In the genomic region with DNA sequence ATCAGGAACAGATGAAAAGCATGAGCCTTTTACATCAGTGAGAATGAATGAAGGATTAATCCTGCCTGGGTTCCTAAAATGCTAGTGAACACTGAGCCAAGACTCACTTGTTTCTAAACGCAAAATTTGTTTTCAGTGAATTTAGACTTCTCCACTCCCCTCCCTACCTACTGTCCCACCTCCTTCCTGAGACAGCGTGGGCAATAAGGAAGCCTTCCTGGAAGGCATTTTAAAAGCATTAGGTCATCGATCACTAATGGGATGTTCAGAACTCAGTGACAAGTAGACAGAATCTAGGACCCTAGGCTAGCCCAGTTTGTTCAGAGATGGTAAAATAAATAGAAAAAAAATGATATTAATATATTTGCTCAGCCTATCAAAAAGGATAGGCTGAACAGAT, we compare ENCODE assay signal across 1 cellular context.
TF ChIP-seq lines count a peak whose summit lies in the region.

No MANE protein-coding gene starts in this region.

TF ChIP-seq in WTC11, 78 proteins besides CTCF, POLR2A, EP300 and RAD21:
- TF ChIP-seq, protein P1, sequence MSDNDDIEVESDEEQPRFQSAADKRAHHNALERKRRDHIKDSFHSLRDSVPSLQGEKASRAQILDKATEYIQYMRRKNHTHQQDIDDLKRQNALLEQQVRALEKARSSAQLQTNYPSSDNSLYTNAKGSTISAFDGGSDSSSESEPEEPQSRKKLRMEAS (CRISPR knock-in tag; IDR thresholded peaks at IDR 0.05) = no peak
- no peak for TF ChIP-seq TCF7 (CRISPR knock-in tag; IDR thresholded peaks at IDR 0.05; ENCODE audit: low read depth)
- no peak for TF ChIP-seq FOXJ3 (CRISPR knock-in tag; IDR thresholded peaks at IDR 0.05; ENCODE audit: borderline replicate concordance)
- no peak for TF ChIP-seq NFATC4 (CRISPR knock-in tag; IDR thresholded peaks at IDR 0.05)
- TF ChIP-seq, protein P2, sequence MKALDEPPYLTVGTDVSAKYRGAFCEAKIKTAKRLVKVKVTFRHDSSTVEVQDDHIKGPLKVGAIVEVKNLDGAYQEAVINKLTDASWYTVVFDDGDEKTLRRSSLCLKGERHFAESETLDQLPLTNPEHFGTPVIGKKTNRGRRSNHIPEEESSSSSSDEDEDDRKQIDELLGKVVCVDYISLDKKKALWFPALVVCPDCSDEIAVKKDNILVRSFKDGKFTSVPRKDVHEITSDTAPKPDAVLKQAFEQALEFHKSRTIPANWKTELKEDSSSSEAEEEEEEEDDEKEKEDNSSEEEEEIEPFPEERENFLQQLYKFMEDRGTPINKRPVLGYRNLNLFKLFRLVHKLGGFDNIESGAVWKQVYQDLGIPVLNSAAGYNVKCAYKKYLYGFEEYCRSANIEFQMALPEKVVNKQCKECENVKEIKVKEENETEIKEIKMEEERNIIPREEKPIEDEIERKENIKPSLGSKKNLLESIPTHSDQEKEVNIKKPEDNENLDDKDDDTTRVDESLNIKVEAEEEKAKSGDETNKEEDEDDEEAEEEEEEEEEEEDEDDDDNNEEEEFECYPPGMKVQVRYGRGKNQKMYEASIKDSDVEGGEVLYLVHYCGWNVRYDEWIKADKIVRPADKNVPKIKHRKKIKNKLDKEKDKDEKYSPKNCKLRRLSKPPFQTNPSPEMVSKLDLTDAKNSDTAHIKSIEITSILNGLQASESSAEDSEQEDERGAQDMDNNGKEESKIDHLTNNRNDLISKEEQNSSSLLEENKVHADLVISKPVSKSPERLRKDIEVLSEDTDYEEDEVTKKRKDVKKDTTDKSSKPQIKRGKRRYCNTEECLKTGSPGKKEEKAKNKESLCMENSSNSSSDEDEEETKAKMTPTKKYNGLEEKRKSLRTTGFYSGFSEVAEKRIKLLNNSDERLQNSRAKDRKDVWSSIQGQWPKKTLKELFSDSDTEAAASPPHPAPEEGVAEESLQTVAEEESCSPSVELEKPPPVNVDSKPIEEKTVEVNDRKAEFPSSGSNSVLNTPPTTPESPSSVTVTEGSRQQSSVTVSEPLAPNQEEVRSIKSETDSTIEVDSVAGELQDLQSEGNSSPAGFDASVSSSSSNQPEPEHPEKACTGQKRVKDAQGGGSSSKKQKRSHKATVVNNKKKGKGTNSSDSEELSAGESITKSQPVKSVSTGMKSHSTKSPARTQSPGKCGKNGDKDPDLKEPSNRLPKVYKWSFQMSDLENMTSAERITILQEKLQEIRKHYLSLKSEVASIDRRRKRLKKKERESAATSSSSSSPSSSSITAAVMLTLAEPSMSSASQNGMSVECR (CRISPR knock-in tag; IDR thresholded peaks at IDR 0.05; ENCODE audit: borderline replicate concordance) = no peak
